In genomic region chr7:101126651-101127459, GRCh38 we compare ENCODE assay signal across 9 cellular contexts. TPM values are rescaled to one million over a fixed set of nuclear protein-coding genes. Genes with fewer than 3 reads are reported as not detected.
A peak's percentile ranks its signal among the peaks of the same experiment; 100 is the strongest.
DNase-seq lines count a peak whose midpoint lies in the region; ATAC-seq, FAIRE-seq and TF ChIP-seq lines count a peak whose summit lies in the region.
"Had no signal": no experiment of that assay in that cellular context is flagged by ENCODE, and none has a peak within 500 bp of the region (broad histone marks: within the 10 kb centered on the region; RNA-seq: fewer than 3 reads in every experiment).

Gene SERPINE1 (plus strand): TSS chr7:101127104. CDS start chr7:101128394, 1,290 bp downstream.

- H3K36me3 Mint-ChIP-seq in activated naive CD4-positive, alpha-beta T cell treated with anti-CD3 and anti-CD28 coated beads, Interleukin-2, amount 50 U/mL, for 24 hours: no peaks in the 10 kb centered on the region

- peaks cover 28% of the 10 kb centered on the region for H3K27me3 Mint-ChIP-seq in activated naive CD4-positive, alpha-beta T cell treated with anti-CD3 and anti-CD28 coated beads, Interleukin-2, amount 50 U/mL, for 24 hours

- H2AFZ ChIP-seq in parathyroid adenoma: peak within 1 kb of the TSS; percentile 68

- FAIRE-seq in RCC 7860 (lab: Jason Lieb, UNC): peak; percentile 83

- TF ChIP-seq CTCF in parathyroid adenoma (IDR thresholded peaks at IDR 0.05): no peak

- peak within 1 kb of the TSS; percentile 77 for H3K27ac Mint-ChIP-seq in activated naive CD4-positive, alpha-beta T cell treated with anti-CD3 and anti-CD28 coated beads, Interleukin-2, amount 50 U/mL, for 24 hours

- H3K79me2 ChIP-seq in parathyroid adenoma: no peaks in the 10 kb centered on the region

- no peaks in the 10 kb centered on the region for H3K9me3 ChIP-seq in parathyroid adenoma (ENCODE audit: control insufficient read depth, low read length)

- intact Hi-C loops in Right ventricle myocardium inferior (cut with DNase I): no loop called here

- ATAC-seq in HG02798 (IDR thresholded peaks at IDR 0.05; ENCODE audit: poor library complexity, unreplicated experiment) (peak; percentile 45), Right ventricle myocardium inferior (peak; percentile 93)

- peak within 1 kb of the TSS; percentile 54 for H3K4me2 ChIP-seq in parathyroid adenoma (ENCODE audit: low read length)

- H3K4me1 ChIP-seq in parathyroid adenoma: peaks cover 8% of the 10 kb centered on the region

- H3K4me3 ChIP-seq in parathyroid adenoma (ENCODE audit: low read depth, low read length): no peak within 1 kb of the TSS

- no peaks in the 10 kb centered on the region for H3K9me3 Mint-ChIP-seq in activated naive CD4-positive, alpha-beta T cell treated with anti-CD3 and anti-CD28 coated beads, Interleukin-2, amount 50 U/mL, for 24 hours

- no peaks in the 10 kb centered on the region for H3K27me3 ChIP-seq in parathyroid adenoma (ENCODE audit: control insufficient read depth, insufficient read depth, low read length)

- no peaks in the 10 kb centered on the region for H3K36me3 ChIP-seq in parathyroid adenoma (ENCODE audit: control insufficient read depth, insufficient read depth, low read length)

- DNase-seq in NCI-H2029 (lab: John Stamatoyannopoulos, UW) (peak; percentile 27), NCI-H2029 treated with DMSO at 0.1 percent for 48 hours (lab: John Stamatoyannopoulos, UW) (no peak), RCC 7860 (ENCODE audit: low spot score) (peak; percentile 99), Right ventricle myocardium inferior (ENCODE audit: missing footprints) (peak; percentile 89), NOMO-1 (lab: John Stamatoyannopoulos, UW; ENCODE audit: unreplicated experiment in 2 of 2) (no peak)

- peaks cover 27% of the 10 kb centered on the region for H3K4me1 Mint-ChIP-seq in activated naive CD4-positive, alpha-beta T cell treated with anti-CD3 and anti-CD28 coated beads, Interleukin-2, amount 50 U/mL, for 24 hours

- peak within 1 kb of the TSS; percentile 30 for H3K4me3 Mint-ChIP-seq in activated naive CD4-positive, alpha-beta T cell treated with anti-CD3 and anti-CD28 coated beads, Interleukin-2, amount 50 U/mL, for 24 hours

- H3K27ac ChIP-seq in parathyroid adenoma: peak within 1 kb of the TSS; percentile 11
- H3K27ac ChIP-seq: C4-2B had no signal

- H3K9ac ChIP-seq in parathyroid adenoma: no peak within 1 kb of the TSS

RNA-seq across cellular contexts. Expression of gene SERPINE1, which starts in this region (rescaled TPM):
- total RNA-seq in Right ventricle myocardium inferior: 1.6 TPM

Comparison
In these comparisons a context has a peak if more than half of its experiments do, and no peak if none do; other contexts are left out.
1. DNase-seq: peak in NCI-H2029 (single experiment), RCC 7860 (single experiment) and Right ventricle myocardium inferior (single experiment); none in NCI-H2029 treated with DMSO at 0.1 percent for 48 hours (single experiment) and NOMO-1 (0 of 2).